ENCODE assay signal across 1 cellular context in genomic region chr3:101868534-101869464, GRCh38.
TF ChIP-seq lines count a peak whose summit lies in the region.

No MANE protein-coding gene starts in this region.

TF ChIP-seq in K562, 482 proteins besides CTCF, POLR2A, EP300 and RAD21 (continued from another document and continues in another):
- TF ChIP-seq ZMIZ1 (IDR thresholded peaks at IDR 0.05; ENCODE audit: low read depth in 2 of 2, low read length in 2 of 2) (peak in 1 of 2 experiments; percentile 59; a peak in 1 of 4 replicates), ARHGAP35 (IDR thresholded peaks at IDR 0.05; ENCODE audit: partially characterized antibody) (no peak), HMGN3 (IDR thresholded peaks at IDR 0.05; ENCODE audit: borderline replicate concordance, extremely low read depth, insufficient read length, low read depth, low read length) (peak; percentile 12), HMG20B (CRISPR knock-in tag; IDR thresholded peaks at IDR 0.05) (no peak), ZNF174 (CRISPR knock-in tag; IDR thresholded peaks at IDR 0.05) (no peak), THRAP3 (IDR thresholded peaks at IDR 0.05; ENCODE audit: borderline replicate concordance) (no peak), RAD51 (IDR thresholded peaks at IDR 0.05; ENCODE audit: borderline replicate concordance, low read depth) (no peak), CHD4 (IDR thresholded peaks at IDR 0.05; ENCODE audit: insufficient read depth, insufficient replicate concordance, low read depth, low read length, poor library complexity, severe bottlenecking) (no peak), ZFP36 (IDR thresholded peaks at IDR 0.05; ENCODE audit: low read depth, low read length, partially characterized antibody) (no peak), MBD2 (IDR thresholded peaks at IDR 0.05; ENCODE audit: borderline replicate concordance, low read depth) (no peak), NR2F6 (CRISPR knock-in tag; IDR thresholded peaks at IDR 0.05) (no peak), TAL1 (IDR thresholded peaks at IDR 0.05) (peak; percentile 92), GATA2 (CRISPR knock-in tag; IDR thresholded peaks at IDR 0.05) (peak; percentile 85), CREB1 (IDR thresholded peaks at IDR 0.05) (peak; percentile 52; the same call in 1 of the 2 replicates), CREB1 (CRISPR knock-in tag; IDR thresholded peaks at IDR 0.05) (no peak), ARNT (IDR thresholded peaks at IDR 0.05) (no peak), ATF1 (CRISPR knock-in tag; IDR thresholded peaks at IDR 0.05) (no peak), ATF1 (tag; IDR thresholded peaks at IDR 0.05) (0 out of 2 replicates have a peak, but pooled peaks have one; percentile 21), ZNF79 (CRISPR knock-in tag; IDR thresholded peaks at IDR 0.05; ENCODE audit: low read depth) (no peak), RFX5 (IDR thresholded peaks at IDR 0.05; ENCODE audit: low read depth, low read length) (no peak), EZH2 (IDR thresholded peaks at IDR 0.05; ENCODE audit: borderline replicate concordance, low read depth, low read length) (no peak), ARID3A (IDR thresholded peaks at IDR 0.05; ENCODE audit: borderline replicate concordance, low read depth, low read length) (no peak), RB1 (IDR thresholded peaks at IDR 0.05; ENCODE audit: low read depth) (no peak), EWSR1 (IDR thresholded peaks at IDR 0.05; ENCODE audit: borderline replicate concordance, low read depth, partially characterized antibody) (no peak), TRIM24 (IDR thresholded peaks at IDR 0.05) (peak; percentile 88 to 91), SMAD4 (CRISPR knock-in tag; conservative IDR thresholded peaks at IDR 0.05) (peak; percentile 85), NFIC (IDR thresholded peaks at IDR 0.05) (peak; percentile 79), CBFA2T3 (IDR thresholded peaks at IDR 0.05) (peak; percentile 96), SNRNP70 (optimal IDR thresholded peaks at IDR 0.05; ENCODE audit: low read depth, low read length) (no peak), WHSC1 (IDR thresholded peaks at IDR 0.05; ENCODE audit: low read length) (no peak), STAT5A (IDR thresholded peaks at IDR 0.05; ENCODE audit: borderline replicate concordance, low read length) (peak; percentile 79), NCOA2 (IDR thresholded peaks at IDR 0.05; ENCODE audit: partially characterized antibody in 2 of 2) (no peak), NCOA4 (IDR thresholded peaks at IDR 0.05; ENCODE audit: partially characterized antibody) (no peak), MAFK (IDR thresholded peaks at IDR 0.05; ENCODE audit: low read length) (no peak), ZNF584 (CRISPR knock-in tag; IDR thresholded peaks at IDR 0.05; ENCODE audit: low read depth) (no peak), BMI1 (IDR thresholded peaks at IDR 0.05; ENCODE audit: low read length) (no peak), NFRKB (IDR thresholded peaks at IDR 0.05; ENCODE audit: low read depth) (no peak), MTA3 (IDR thresholded peaks at IDR 0.05; ENCODE audit: borderline replicate concordance) (no peak), HDAC3 (IDR thresholded peaks at IDR 0.05; ENCODE audit: borderline replicate concordance, partially characterized antibody) (peak; percentile 56), ZNF511 (CRISPR knock-in tag; IDR thresholded peaks at IDR 0.05) (no peak), MCM5 (IDR thresholded peaks at IDR 0.05; ENCODE audit: low read depth) (no peak), TFAP4 (CRISPR knock-in tag; IDR thresholded peaks at IDR 0.05; ENCODE audit: borderline replicate concordance) (no peak), HMGXB4 (CRISPR knock-in tag; IDR thresholded peaks at IDR 0.05) (no peak), SIN3B (IDR thresholded peaks at IDR 0.05; ENCODE audit: low read depth) (no peak), THRB (CRISPR knock-in tag; conservative IDR thresholded peaks at IDR 0.05) (no peak), CHAMP1 (IDR thresholded peaks at IDR 0.05) (0 out of 2 replicates have a peak, but pooled peaks have one; percentile 14), C11orf30 (IDR thresholded peaks at IDR 0.05; ENCODE audit: low read depth) (no peak)
- TF ChIP-seq, protein P1, sequence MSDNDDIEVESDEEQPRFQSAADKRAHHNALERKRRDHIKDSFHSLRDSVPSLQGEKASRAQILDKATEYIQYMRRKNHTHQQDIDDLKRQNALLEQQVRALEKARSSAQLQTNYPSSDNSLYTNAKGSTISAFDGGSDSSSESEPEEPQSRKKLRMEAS (CRISPR knock-in tag; IDR thresholded peaks at IDR 0.05) = no peak
- TF ChIP-seq, protein P2, sequence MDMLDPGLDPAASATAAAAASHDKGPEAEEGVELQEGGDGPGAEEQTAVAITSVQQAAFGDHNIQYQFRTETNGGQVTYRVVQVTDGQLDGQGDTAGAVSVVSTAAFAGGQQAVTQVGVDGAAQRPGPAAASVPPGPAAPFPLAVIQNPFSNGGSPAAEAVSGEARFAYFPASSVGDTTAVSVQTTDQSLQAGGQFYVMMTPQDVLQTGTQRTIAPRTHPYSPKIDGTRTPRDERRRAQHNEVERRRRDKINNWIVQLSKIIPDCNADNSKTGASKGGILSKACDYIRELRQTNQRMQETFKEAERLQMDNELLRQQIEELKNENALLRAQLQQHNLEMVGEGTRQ (CRISPR knock-in tag; IDR thresholded peaks at IDR 0.05) = no peak
- TF ChIP-seq, protein P3, sequence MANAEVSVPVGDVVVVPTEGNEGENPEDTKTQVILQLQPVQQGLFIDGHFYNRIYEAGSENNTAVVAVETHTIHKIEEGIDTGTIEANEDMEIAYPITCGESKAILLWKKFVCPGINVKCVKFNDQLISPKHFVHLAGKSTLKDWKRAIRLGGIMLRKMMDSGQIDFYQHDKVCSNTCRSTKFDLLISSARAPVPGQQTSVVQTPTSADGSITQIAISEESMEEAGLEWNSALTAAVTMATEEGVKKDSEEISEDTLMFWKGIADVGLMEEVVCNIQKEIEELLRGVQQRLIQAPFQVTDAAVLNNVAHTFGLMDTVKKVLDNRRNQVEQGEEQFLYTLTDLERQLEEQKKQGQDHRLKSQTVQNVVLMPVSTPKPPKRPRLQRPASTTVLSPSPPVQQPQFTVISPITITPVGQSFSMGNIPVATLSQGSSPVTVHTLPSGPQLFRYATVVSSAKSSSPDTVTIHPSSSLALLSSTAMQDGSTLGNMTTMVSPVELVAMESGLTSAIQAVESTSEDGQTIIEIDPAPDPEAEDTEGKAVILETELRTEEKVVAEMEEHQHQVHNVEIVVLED (CRISPR knock-in tag; IDR thresholded peaks at IDR 0.05) = no peak
- TF ChIP-seq, protein P4, sequence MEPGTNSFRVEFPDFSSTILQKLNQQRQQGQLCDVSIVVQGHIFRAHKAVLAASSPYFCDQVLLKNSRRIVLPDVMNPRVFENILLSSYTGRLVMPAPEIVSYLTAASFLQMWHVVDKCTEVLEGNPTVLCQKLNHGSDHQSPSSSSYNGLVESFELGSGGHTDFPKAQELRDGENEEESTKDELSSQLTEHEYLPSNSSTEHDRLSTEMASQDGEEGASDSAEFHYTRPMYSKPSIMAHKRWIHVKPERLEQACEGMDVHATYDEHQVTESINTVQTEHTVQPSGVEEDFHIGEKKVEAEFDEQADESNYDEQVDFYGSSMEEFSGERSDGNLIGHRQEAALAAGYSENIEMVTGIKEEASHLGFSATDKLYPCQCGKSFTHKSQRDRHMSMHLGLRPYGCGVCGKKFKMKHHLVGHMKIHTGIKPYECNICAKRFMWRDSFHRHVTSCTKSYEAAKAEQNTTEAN (CRISPR knock-in tag; IDR thresholded peaks at IDR 0.05) = no peak
- TF ChIP-seq, protein P5, sequence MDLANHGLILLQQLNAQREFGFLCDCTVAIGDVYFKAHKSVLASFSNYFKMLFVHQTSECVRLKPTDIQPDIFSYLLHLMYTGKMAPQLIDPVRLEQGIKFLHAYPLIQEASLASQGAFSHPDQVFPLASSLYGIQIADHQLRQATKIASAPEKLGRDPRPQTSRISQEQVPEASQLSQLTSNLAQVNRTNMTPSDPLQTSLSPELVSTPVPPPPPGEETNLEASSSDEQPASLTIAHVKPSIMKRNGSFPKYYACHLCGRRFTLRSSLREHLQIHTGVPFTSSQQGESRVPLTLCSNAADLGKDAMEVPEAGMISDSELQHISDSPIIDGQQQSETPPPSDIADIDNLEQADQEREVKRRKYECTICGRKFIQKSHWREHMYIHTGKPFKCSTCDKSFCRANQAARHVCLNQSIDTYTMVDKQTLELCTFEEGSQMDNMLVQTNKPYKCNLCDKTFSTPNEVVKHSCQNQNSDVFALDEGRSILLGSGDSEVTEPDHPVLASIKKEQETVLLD (IDR thresholded peaks at IDR 0.05) = no peak
